23 cellular contexts compared by ENCODE assay signal in the genomic region with DNA sequence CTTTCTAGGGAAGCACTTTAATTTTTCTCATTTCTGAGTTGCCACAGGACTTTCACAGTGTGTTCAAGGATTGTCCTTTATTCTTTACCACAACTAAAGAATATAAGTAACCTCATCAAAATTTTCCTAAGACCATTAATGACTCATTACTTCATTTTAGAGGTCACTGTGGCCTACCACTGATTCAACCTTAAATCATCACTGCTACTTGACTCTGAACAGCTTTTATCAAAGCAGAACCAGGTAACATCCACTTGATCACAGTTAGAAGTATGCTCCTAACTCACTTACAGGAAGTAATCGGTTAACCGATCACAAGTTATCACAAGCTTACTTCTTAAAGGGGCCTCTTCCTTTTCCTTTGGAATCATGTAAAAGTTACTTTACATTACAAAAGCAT. TPM values are rescaled to one million over a fixed set of nuclear protein-coding genes. Genes with fewer than 3 reads are reported as not detected.
A peak's percentile ranks its signal among the peaks of the same experiment; 100 is the strongest.
DNase-seq lines count a peak whose midpoint lies in the region; ATAC-seq, FAIRE-seq and TF ChIP-seq lines count a peak whose summit lies in the region.
"Had no signal": no experiment of that assay in that cellular context is flagged by ENCODE, and none has a peak within 500 bp of the region (broad histone marks: within the 10 kb centered on the region; RNA-seq: fewer than 3 reads in every experiment).

No MANE protein-coding gene starts in this region.

- H3K4me2 ChIP-seq in neuronal stem cell (ENCODE audit: insufficient read depth, low read length, poor library complexity, severe bottlenecking), result no peak overlapping the region

- no peak overlapping the region for H4K91ac ChIP-seq in neuronal stem cell (ENCODE audit: low read depth, low read length, poor library complexity)

- no peak for TF ChIP-seq CTCF in epithelial cell of esophagus (IDR thresholded peaks at IDR 0.05; ENCODE audit: insufficient read depth, low read depth, low read length, missing control alignments)

- no peak overlapping the region for H3K4me3 ChIP-seq in epithelial cell of esophagus (ENCODE audit: low read length)
- H3K4me3 ChIP-seq in neuronal stem cell (ENCODE audit: low read length in 2 of 2), result no peak overlapping the region
- H3K4me3 ChIP-seq: right lobe of liver had no signal

- no peaks in the 10 kb centered on the region for H3K79me1 ChIP-seq in neuronal stem cell (ENCODE audit: low read depth, low read length)

- peak overlapping the region; percentile 11 for H2AFZ ChIP-seq in neuronal stem cell (ENCODE audit: low read length)

- H3K36me3 ChIP-seq in neuronal stem cell (replicated peaks in 1 of 2; ENCODE audit: control insufficient read depth in 2 of 2, insufficient read depth in 2 of 2, low read length in 2 of 2), result no peaks in the 10 kb centered on the region
- H3K36me3 ChIP-seq: right lobe of liver had no signal

- no peak overlapping the region for H4K8ac ChIP-seq in neuronal stem cell (ENCODE audit: low read depth, low read length)

- H3K27me3 ChIP-seq in neuronal stem cell (ENCODE audit: control insufficient read depth in 3 of 3, insufficient read depth in 3 of 3, low read depth in 1 of 3, low read length in 3 of 3), result no peaks in the 10 kb centered on the region
- H3K27me3 ChIP-seq: right lobe of liver had no signal

- H3K18ac ChIP-seq in neuronal stem cell (ENCODE audit: low read length), result no peak overlapping the region

- H3K23ac ChIP-seq in neuronal stem cell (ENCODE audit: low read depth, low read length, poor library complexity), result no peak overlapping the region

- no peak overlapping the region for H2BK12ac ChIP-seq in neuronal stem cell (ENCODE audit: low read length)

- H3K9ac ChIP-seq in neuronal stem cell (ENCODE audit: low read depth, low read length, poor library complexity), result no peak overlapping the region

- H2BK5ac ChIP-seq in neuronal stem cell (ENCODE audit: low read length), result no peak overlapping the region

- H3K9me3 ChIP-seq in neuronal stem cell (replicated peaks in 1 of 2; ENCODE audit: control insufficient read depth in 2 of 2, insufficient read depth in 1 of 2, low read depth in 1 of 2, low read length in 2 of 2), result no peaks in the 10 kb centered on the region
- H3K9me3 ChIP-seq: right lobe of liver had no signal

- H3K4me1 ChIP-seq in neuronal stem cell (ENCODE audit: control insufficient read depth in 2 of 2, insufficient read depth in 1 of 2, low read depth in 1 of 2, low read length in 2 of 2), result peaks cover 4 to 15% of the 10 kb centered on the region in 2 donors
- H3K4me1 ChIP-seq: right lobe of liver had no signal

- H3K4ac ChIP-seq in neuronal stem cell (ENCODE audit: low read length), result no peak overlapping the region

- no CpG with 5 or more reads among the region's 2 CpGs for WGBS in neuronal stem cell (ENCODE audit: extremely low coverage in 2 of 2, insufficient read length in 2 of 2, insufficient replicate concordance in 1 of 2), 2 donors

- no peak for FAIRE-seq in frontal cortex (lab: Jason Lieb, UNC)
- FAIRE-seq: endothelial cell of umbilical vein had no signal

- H3K27ac ChIP-seq in neuronal stem cell (replicated peaks; ENCODE audit: low read length), result no peak overlapping the region
- H3K27ac ChIP-seq: right lobe of liver had no signal

- ATAC-seq in GM19351 (IDR thresholded peaks at IDR 0.05; ENCODE audit: unreplicated experiment), result peak; percentile 76
- no peak for ATAC-seq in HG03139 (IDR thresholded peaks at IDR 0.05; ENCODE audit: unreplicated experiment)
- ATAC-seq: left ventricle myocardium superior; right lobe of liver; SK-N-SH treated with all-trans-retinoic acid at 6 μM for 48 hours; stimulated activated effector memory CD8-positive, alpha-beta T cell treated with anti-CD3 and anti-CD28 coated beads, Interleukin-12 subunit alpha, Interleukin-12 subunit beta, amount 100 ng/mL, for 72 hours had no signal

- H3K14ac ChIP-seq in neuronal stem cell (ENCODE audit: low read length), result no peak overlapping the region

- H2BK15ac ChIP-seq in neuronal stem cell (ENCODE audit: low read length), result no peak overlapping the region

- DNase-seq in NOMO-1 treated with DMSO at 0.1 percent for 48 hours (lab: John Stamatoyannopoulos, UW; ENCODE audit: unreplicated experiment) (peak; percentile 65), epithelial cell of esophagus (ENCODE audit: low read depth) (peak; percentile 43), neuronal stem cell (ENCODE audit: low spot score) (no peak), NCI-H187 treated with DMSO at 0.1 percent for 48 hours (lab: John Stamatoyannopoulos, UW) (no peak), frontal cortex (ENCODE audit: low spot score in 2 of 2) (no peak), NCI-H2196 (lab: John Stamatoyannopoulos, UW; ENCODE audit: unreplicated experiment) (no peak)
- DNase-seq: activated B cell treated with CpG ODN at 0.5 μM for 24 hours; activated CD8-positive, alpha-beta memory T cell treated with anti-CD3 and anti-CD28 coated beads, Interleukin-2, amount 50 U/mL, for 48 hours; activated naive CD4-positive, alpha-beta T cell treated with anti-CD3 and anti-CD28 coated beads, Interleukin-2, amount 10 ng/mL, durations not matched to agents 7 days and 5 days; GF-D8; hippocampal formation; Kasumi-1; left ventricle myocardium superior; NCI-H2029; nephron progenitor cell; NK-92 treated with Interleukin-12 subunit alpha and Interleukin-12 subunit beta, amount 100 ng/mL, for 24 hours; right lobe of liver; stimulated activated CD4-positive, alpha-beta T cell treated with anti-CD3 and anti-CD28 coated beads, Interleukin-4, amount 100 ng/mL, for 4 hours had no signal

- H2AK5ac ChIP-seq in neuronal stem cell (ENCODE audit: low read depth, low read length), result no peak overlapping the region

- no peak overlapping the region for H2BK120ac ChIP-seq in neuronal stem cell (ENCODE audit: low read depth, low read length)

RNA-seq across cellular contexts. Expression of a gene that starts 39.8 kb away (rescaled TPM):
- 0.01 TPM for polyA plus RNA-seq in neuronal stem cell (2013, experiment 1 of 2)
- not detected for polyA plus RNA-seq in neuronal stem cell (2013, experiment 2 of 2)
- total RNA-seq in frontal cortex, result 2.9 TPM

Comparison
In these comparisons a context has a peak if more than half of its experiments do, and no peak if none do; other contexts are left out.
1. DNase-seq: peak in NOMO-1 treated with DMSO at 0.1 percent for 48 hours (single experiment) and epithelial cell of esophagus (single experiment); none in neuronal stem cell (single experiment), NCI-H187 treated with DMSO at 0.1 percent for 48 hours (single experiment), frontal cortex (0 of 2) and NCI-H2196 (single experiment).